ENCODE assay signal across 1 cellular context in the genomic region with DNA sequence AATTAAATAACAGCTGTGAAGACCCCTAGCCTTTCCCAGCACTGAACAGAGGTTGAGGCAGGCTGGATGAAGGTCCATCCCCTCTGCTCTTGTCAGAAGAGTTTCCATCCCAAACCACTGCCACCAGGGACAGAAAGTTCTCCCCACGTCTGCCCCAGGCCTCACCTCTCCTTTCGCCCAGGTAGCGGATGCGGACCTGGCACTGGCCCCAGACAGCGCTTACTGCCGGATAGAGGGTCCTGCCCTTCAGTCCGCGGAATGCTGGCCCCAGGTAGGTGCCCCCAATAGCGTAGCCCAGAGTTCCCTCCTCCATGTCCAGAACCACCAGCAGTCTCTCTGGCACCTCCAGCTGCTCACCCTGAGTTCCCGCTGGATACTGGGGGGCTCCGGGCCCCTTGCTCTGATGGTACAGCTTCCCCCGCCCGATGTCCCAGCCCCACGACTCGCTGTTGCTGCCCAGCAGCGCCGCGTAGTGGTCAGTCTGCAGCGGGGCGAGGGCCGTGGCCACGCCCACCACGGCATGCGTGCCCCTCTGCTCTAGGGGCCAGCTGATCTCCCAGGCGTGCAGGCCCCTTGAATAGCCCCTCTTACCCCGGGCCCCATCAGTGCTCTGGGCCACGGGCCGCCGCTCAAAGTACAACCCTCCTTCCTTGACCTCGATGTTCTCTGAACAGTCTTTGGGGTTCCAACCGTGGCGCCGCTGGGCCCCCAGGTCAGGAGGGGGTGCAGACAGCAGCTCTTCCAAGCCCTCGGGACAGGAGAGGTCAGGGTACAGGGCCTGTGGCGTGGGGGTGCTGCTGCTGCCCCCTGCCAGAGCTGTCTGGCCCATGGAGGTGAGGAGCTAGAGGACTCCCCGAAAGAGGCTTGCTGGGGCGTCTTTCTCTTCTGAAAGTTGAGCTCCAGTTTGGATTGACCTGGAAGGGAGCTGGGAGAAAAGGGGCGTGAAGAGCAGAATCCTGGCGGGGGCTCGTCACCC.
TF ChIP-seq lines count a peak whose summit lies in the region.

No MANE protein-coding gene starts in this region.

TF ChIP-seq in HepG2, 621 proteins besides CTCF, POLR2A, EP300 and RAD21 (continued from another document and continues in another):
- TF ChIP-seq, protein P1, sequence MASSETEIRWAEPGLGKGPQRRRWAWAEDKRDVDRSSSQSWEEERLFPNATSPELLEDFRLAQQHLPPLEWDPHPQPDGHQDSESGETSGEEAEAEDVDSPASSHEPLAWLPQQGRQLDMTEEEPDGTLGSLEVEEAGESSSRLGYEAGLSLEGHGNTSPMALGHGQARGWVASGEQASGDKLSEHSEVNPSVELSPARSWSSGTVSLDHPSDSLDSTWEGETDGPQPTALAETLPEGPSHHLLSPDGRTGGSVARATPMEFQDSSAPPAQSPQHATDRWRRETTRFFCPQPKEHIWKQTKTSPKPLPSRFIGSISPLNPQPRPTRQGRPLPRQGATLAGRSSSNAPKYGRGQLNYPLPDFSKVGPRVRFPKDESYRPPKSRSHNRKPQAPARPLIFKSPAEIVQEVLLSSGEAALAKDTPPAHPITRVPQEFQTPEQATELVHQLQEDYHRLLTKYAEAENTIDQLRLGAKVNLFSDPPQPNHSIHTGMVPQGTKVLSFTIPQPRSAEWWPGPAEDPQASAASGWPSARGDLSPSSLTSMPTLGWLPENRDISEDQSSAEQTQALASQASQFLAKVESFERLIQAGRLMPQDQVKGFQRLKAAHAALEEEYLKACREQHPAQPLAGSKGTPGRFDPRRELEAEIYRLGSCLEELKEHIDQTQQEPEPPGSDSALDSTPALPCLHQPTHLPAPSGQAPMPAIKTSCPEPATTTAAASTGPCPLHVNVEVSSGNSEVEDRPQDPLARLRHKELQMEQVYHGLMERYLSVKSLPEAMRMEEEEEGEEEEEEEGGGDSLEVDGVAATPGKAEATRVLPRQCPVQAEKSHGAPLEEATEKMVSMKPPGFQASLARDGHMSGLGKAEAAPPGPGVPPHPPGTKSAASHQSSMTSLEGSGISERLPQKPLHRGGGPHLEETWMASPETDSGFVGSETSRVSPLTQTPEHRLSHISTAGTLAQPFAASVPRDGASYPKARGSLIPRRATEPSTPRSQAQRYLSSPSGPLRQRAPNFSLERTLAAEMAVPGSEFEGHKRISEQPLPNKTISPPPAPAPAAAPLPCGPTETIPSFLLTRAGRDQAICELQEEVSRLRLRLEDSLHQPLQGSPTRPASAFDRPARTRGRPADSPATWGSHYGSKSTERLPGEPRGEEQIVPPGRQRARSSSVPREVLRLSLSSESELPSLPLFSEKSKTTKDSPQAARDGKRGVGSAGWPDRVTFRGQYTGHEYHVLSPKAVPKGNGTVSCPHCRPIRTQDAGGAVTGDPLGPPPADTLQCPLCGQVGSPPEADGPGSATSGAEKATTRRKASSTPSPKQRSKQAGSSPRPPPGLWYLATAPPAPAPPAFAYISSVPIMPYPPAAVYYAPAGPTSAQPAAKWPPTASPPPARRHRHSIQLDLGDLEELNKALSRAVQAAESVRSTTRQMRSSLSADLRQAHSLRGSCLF (CRISPR knock-in tag; IDR thresholded peaks at IDR 0.05; ENCODE audit: borderline replicate concordance) = peak; percentile 84; the same call in 1 of the 2 replicates
- TF ChIP-seq THYN1 (CRISPR knock-in tag; IDR thresholded peaks at IDR 0.05; ENCODE audit: borderline replicate concordance, low read depth) (no peak), ZNF530 (CRISPR knock-in tag; IDR thresholded peaks at IDR 0.05; ENCODE audit: low read depth) (no peak), EEA1 (CRISPR knock-in tag; IDR thresholded peaks at IDR 0.05; ENCODE audit: borderline replicate concordance) (no peak), ZSCAN25 (CRISPR knock-in tag; IDR thresholded peaks at IDR 0.05) (no peak; the same call in 1 of the 2 replicates), BHLHE40 (IDR thresholded peaks at IDR 0.05; ENCODE audit: low read length) (peak; percentile 62; the same call in 1 of the 2 replicates), ZNF879 (CRISPR knock-in tag; IDR thresholded peaks at IDR 0.05) (no peak), ZNF225 (CRISPR knock-in tag; IDR thresholded peaks at IDR 0.05) (0 out of 2 replicates have a peak, but pooled peaks have one; percentile 31), FOXK1 (CRISPR knock-in tag; IDR thresholded peaks at IDR 0.05; ENCODE audit: borderline replicate concordance, low read depth) (peak; percentile 86; the same call in 1 of the 2 replicates), TSC22D2 (CRISPR knock-in tag; IDR thresholded peaks at IDR 0.05; ENCODE audit: borderline replicate concordance) (0 out of 2 replicates have a peak, but pooled peaks have one; percentile 39), TP53 (CRISPR knock-in tag; conservative IDR thresholded peaks at IDR 0.05) (peak; percentile 47; the same call in 1 of the 2 replicates), ZMYM4 (CRISPR knock-in tag; IDR thresholded peaks at IDR 0.05) (no peak; the same call in 1 of the 2 replicates), ZFP82 (CRISPR knock-in tag; IDR thresholded peaks at IDR 0.05; ENCODE audit: borderline replicate concordance) (0 out of 2 replicates have a peak, but pooled peaks have one; percentile 43), ZNF703 (CRISPR knock-in tag; IDR thresholded peaks at IDR 0.05; ENCODE audit: borderline replicate concordance) (0 out of 2 replicates have a peak, but pooled peaks have one; percentile 46), ZFP36 (IDR thresholded peaks at IDR 0.05; ENCODE audit: borderline replicate concordance, low read depth, low read length, partially characterized antibody) (no peak), BRCA1 (CRISPR knock-in tag; IDR thresholded peaks at IDR 0.05) (peak; percentile 55), TOE1 (CRISPR knock-in tag; IDR thresholded peaks at IDR 0.05) (no peak), SSRP1 (CRISPR knock-in tag; IDR thresholded peaks at IDR 0.05) (no peak), ZNF350 (CRISPR knock-in tag; IDR thresholded peaks at IDR 0.05; ENCODE audit: borderline replicate concordance, low read depth) (peak; percentile 77), CREB1 (IDR thresholded peaks at IDR 0.05) (no peak), CREB1 (CRISPR knock-in tag; IDR thresholded peaks at IDR 0.05) (no peak), ZNF556 (CRISPR knock-in tag; IDR thresholded peaks at IDR 0.05; ENCODE audit: borderline replicate concordance) (peak; percentile 62; the same call in 1 of the 2 replicates), ZNF230 (CRISPR knock-in tag; IDR thresholded peaks at IDR 0.05) (0 out of 2 replicates have a peak, but pooled peaks have one; percentile 45), PRPF4 (IDR thresholded peaks at IDR 0.05; ENCODE audit: low read depth, low read length, poor library complexity, severe bottlenecking) (no peak), ZNF549 (CRISPR knock-in tag; IDR thresholded peaks at IDR 0.05) (no peak), ZNF589 (CRISPR knock-in tag; conservative IDR thresholded peaks at IDR 0.05) (0 out of 2 replicates have a peak, but pooled peaks have one; percentile 64), ZFP1 (CRISPR knock-in tag; IDR thresholded peaks at IDR 0.05) (no peak), ESRRA (CRISPR knock-in tag; IDR thresholded peaks at IDR 0.05; ENCODE audit: low read depth) (peak; percentile 39; the same call in 1 of the 2 replicates)
- TF ChIP-seq, protein P2, sequence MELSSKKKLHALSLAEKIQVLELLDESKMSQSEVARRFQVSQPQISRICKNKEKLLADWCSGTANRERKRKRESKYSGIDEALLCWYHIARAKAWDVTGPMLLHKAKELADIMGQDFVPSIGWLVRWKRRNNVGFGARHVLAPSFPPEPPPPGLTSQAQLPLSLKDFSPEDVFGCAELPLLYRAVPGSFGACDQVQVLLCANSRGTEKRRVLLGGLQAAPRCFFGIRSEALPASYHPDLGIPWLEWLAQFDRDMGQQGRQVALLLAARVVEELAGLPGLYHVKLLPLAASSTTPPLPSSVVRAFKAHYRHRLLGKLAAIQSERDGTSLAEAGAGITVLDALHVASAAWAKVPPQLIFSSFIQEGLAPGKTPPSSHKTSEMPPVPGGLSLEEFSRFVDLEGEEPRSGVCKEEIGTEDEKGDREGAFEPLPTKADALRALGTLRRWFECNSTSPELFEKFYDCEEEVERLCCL (CRISPR knock-in tag; IDR thresholded peaks at IDR 0.05; ENCODE audit: borderline replicate concordance) = no peak
- TF ChIP-seq, protein P3, sequence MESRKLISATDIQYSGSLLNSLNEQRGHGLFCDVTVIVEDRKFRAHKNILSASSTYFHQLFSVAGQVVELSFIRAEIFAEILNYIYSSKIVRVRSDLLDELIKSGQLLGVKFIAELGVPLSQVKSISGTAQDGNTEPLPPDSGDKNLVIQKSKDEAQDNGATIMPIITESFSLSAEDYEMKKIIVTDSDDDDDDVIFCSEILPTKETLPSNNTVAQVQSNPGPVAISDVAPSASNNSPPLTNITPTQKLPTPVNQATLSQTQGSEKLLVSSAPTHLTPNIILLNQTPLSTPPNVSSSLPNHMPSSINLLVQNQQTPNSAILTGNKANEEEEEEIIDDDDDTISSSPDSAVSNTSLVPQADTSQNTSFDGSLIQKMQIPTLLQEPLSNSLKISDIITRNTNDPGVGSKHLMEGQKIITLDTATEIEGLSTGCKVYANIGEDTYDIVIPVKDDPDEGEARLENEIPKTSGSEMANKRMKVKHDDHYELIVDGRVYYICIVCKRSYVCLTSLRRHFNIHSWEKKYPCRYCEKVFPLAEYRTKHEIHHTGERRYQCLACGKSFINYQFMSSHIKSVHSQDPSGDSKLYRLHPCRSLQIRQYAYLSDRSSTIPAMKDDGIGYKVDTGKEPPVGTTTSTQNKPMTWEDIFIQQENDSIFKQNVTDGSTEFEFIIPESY (CRISPR knock-in tag; IDR thresholded peaks at IDR 0.05) = no peak; the same call in 1 of the 2 replicates
- TF ChIP-seq, protein P4, sequence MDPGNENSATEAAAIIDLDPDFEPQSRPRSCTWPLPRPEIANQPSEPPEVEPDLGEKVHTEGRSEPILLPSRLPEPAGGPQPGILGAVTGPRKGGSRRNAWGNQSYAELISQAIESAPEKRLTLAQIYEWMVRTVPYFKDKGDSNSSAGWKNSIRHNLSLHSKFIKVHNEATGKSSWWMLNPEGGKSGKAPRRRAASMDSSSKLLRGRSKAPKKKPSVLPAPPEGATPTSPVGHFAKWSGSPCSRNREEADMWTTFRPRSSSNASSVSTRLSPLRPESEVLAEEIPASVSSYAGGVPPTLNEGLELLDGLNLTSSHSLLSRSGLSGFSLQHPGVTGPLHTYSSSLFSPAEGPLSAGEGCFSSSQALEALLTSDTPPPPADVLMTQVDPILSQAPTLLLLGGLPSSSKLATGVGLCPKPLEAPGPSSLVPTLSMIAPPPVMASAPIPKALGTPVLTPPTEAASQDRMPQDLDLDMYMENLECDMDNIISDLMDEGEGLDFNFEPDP (CRISPR knock-in tag; conservative IDR thresholded peaks at IDR 0.05) = no peak
- TF ChIP-seq, protein P5, sequence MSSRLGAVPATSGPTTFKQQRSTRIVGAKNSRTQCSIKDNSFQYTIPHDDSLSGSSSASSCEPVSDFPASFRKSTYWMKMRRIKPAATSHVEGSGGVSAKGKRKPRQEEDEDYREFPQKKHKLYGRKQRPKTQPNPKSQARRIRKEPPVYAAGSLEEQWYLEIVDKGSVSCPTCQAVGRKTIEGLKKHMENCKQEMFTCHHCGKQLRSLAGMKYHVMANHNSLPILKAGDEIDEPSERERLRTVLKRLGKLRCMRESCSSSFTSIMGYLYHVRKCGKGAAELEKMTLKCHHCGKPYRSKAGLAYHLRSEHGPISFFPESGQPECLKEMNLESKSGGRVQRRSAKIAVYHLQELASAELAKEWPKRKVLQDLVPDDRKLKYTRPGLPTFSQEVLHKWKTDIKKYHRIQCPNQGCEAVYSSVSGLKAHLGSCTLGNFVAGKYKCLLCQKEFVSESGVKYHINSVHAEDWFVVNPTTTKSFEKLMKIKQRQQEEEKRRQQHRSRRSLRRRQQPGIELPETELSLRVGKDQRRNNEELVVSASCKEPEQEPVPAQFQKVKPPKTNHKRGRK (CRISPR knock-in tag; IDR thresholded peaks at IDR 0.05) = no peak
- TF ChIP-seq, protein P6, sequence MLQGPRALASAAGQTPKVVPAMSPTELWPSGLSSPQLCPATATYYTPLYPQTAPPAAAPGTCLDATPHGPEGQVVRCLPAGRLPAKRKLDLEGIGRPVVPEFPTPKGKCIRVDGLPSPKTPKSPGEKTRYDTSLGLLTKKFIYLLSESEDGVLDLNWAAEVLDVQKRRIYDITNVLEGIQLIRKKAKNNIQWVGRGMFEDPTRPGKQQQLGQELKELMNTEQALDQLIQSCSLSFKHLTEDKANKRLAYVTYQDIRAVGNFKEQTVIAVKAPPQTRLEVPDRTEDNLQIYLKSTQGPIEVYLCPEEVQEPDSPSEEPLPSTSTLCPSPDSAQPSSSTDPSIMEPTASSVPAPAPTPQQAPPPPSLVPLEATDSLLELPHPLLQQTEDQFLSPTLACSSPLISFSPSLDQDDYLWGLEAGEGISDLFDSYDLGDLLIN (CRISPR knock-in tag; IDR thresholded peaks at IDR 0.05; ENCODE audit: borderline replicate concordance) = 0 out of 2 replicates have a peak, but pooled peaks have one; percentile 51
- TF ChIP-seq, protein P7, sequence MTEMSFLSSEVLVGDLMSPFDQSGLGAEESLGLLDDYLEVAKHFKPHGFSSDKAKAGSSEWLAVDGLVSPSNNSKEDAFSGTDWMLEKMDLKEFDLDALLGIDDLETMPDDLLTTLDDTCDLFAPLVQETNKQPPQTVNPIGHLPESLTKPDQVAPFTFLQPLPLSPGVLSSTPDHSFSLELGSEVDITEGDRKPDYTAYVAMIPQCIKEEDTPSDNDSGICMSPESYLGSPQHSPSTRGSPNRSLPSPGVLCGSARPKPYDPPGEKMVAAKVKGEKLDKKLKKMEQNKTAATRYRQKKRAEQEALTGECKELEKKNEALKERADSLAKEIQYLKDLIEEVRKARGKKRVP (CRISPR knock-in tag; IDR thresholded peaks at IDR 0.05) = 0 out of 4 replicates have a peak, but pooled peaks of 1 of the 2 experiments have one; percentile 57
- TF ChIP-seq, protein P8, sequence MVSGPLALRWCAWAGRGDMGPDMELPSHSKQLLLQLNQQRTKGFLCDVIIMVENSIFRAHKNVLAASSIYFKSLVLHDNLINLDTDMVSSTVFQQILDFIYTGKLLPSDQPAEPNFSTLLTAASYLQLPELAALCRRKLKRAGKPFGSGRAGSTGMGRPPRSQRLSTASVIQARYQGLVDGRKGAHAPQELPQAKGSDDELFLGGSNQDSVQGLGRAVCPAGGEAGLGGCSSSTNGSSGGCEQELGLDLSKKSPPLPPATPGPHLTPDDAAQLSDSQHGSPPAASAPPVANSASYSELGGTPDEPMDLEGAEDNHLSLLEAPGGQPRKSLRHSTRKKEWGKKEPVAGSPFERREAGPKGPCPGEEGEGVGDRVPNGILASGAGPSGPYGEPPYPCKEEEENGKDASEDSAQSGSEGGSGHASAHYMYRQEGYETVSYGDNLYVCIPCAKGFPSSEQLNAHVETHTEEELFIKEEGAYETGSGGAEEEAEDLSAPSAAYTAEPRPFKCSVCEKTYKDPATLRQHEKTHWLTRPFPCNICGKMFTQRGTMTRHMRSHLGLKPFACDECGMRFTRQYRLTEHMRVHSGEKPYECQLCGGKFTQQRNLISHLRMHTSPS (CRISPR knock-in tag; IDR thresholded peaks at IDR 0.05; ENCODE audit: low read depth) = no peak
- TF ChIP-seq, protein P9, sequence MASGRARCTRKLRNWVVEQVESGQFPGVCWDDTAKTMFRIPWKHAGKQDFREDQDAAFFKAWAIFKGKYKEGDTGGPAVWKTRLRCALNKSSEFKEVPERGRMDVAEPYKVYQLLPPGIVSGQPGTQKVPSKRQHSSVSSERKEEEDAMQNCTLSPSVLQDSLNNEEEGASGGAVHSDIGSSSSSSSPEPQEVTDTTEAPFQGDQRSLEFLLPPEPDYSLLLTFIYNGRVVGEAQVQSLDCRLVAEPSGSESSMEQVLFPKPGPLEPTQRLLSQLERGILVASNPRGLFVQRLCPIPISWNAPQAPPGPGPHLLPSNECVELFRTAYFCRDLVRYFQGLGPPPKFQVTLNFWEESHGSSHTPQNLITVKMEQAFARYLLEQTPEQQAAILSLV (CRISPR knock-in tag; IDR thresholded peaks at IDR 0.05; ENCODE audit: borderline replicate concordance) = no peak
- TF ChIP-seq, protein P10, sequence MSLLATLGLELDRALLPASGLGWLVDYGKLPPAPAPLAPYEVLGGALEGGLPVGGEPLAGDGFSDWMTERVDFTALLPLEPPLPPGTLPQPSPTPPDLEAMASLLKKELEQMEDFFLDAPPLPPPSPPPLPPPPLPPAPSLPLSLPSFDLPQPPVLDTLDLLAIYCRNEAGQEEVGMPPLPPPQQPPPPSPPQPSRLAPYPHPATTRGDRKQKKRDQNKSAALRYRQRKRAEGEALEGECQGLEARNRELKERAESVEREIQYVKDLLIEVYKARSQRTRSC (CRISPR knock-in tag; IDR thresholded peaks at IDR 0.05; ENCODE audit: low read depth) = 0 out of 2 replicates have a peak, but pooled peaks have one; percentile 71
